ENCODE assay signal across 2 cellular contexts in the genomic region with DNA sequence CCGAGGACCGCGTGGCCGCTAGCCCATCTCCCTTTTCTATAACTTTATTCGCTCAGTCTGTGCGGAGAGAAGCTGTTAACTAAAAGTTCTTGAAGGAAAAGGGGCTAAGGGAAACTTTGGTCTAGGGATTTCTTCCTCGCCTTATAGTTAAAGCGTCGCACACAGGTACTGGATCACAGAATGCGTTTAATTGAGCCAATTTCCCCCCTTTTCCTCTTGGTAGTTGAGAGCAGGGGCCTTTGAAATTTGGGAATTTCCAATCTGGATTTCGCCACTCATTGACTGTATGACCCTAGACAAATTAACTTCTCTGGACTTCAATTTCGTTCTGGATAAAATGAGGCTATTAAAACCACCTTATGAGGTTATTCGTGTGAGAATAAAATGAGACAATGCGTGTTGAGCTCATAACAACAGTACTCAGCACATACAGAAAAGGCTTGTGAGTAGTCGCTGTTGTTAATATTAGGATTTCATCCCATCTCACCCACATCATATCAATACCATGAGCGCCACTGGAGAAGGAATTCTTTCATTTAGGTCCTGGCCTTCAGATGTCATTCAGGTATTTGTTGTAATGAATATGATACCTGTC.
TF ChIP-seq lines count a peak whose summit lies in the region.

No MANE protein-coding gene starts in this region.

TF ChIP-seq in SK-N-SH, 30 proteins besides CTCF, POLR2A, EP300 and RAD21 (continued from another document):
- TF ChIP-seq, protein P1, sequence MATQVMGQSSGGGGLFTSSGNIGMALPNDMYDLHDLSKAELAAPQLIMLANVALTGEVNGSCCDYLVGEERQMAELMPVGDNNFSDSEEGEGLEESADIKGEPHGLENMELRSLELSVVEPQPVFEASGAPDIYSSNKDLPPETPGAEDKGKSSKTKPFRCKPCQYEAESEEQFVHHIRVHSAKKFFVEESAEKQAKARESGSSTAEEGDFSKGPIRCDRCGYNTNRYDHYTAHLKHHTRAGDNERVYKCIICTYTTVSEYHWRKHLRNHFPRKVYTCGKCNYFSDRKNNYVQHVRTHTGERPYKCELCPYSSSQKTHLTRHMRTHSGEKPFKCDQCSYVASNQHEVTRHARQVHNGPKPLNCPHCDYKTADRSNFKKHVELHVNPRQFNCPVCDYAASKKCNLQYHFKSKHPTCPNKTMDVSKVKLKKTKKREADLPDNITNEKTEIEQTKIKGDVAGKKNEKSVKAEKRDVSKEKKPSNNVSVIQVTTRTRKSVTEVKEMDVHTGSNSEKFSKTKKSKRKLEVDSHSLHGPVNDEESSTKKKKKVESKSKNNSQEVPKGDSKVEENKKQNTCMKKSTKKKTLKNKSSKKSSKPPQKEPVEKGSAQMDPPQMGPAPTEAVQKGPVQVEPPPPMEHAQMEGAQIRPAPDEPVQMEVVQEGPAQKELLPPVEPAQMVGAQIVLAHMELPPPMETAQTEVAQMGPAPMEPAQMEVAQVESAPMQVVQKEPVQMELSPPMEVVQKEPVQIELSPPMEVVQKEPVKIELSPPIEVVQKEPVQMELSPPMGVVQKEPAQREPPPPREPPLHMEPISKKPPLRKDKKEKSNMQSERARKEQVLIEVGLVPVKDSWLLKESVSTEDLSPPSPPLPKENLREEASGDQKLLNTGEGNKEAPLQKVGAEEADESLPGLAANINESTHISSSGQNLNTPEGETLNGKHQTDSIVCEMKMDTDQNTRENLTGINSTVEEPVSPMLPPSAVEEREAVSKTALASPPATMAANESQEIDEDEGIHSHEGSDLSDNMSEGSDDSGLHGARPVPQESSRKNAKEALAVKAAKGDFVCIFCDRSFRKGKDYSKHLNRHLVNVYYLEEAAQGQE (IDR thresholded peaks at IDR 0.05; ENCODE audit: low read depth, low read length) = no peak
- TF ChIP-seq NRF1 (IDR thresholded peaks at IDR 0.05; ENCODE audit: low read depth, low read length) = no peak
- TF ChIP-seq JUND (IDR thresholded peaks at IDR 0.05) = no peak
- TF ChIP-seq, protein P2, sequence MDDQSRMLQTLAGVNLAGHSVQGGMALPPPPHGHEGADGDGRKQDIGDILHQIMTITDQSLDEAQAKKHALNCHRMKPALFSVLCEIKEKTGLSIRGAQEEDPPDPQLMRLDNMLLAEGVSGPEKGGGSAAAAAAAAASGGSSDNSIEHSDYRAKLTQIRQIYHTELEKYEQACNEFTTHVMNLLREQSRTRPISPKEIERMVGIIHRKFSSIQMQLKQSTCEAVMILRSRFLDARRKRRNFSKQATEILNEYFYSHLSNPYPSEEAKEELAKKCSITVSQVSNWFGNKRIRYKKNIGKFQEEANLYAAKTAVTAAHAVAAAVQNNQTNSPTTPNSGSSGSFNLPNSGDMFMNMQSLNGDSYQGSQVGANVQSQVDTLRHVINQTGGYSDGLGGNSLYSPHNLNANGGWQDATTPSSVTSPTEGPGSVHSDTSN (IDR thresholded peaks at IDR 0.05) = no peak
- no peak for TF ChIP-seq TEAD4 (IDR thresholded peaks at IDR 0.05; ENCODE audit: borderline replicate concordance, insufficient read depth)
- TF ChIP-seq SIN3A (IDR thresholded peaks at IDR 0.05; ENCODE audit: borderline replicate concordance, low read depth, low read length) = no peak
- no peak for TF ChIP-seq RXRA (IDR thresholded peaks at IDR 0.05; ENCODE audit: borderline replicate concordance, low read depth)
- no peak for TF ChIP-seq GATA2 (CRISPR knock-in tag; IDR thresholded peaks at IDR 0.05)
- no peak for TF ChIP-seq TAF1 (IDR thresholded peaks at IDR 0.05; ENCODE audit: borderline replicate concordance, low read depth, low read length)
- TF ChIP-seq FOSL2 (IDR thresholded peaks at IDR 0.05; ENCODE audit: borderline replicate concordance, low read depth) = no peak
- no peak for TF ChIP-seq GABPA (IDR thresholded peaks at IDR 0.05; ENCODE audit: low read depth)
- TF ChIP-seq YY1 (IDR thresholded peaks at IDR 0.05; ENCODE audit: low read depth) = no peak
- TF ChIP-seq, protein P3, sequence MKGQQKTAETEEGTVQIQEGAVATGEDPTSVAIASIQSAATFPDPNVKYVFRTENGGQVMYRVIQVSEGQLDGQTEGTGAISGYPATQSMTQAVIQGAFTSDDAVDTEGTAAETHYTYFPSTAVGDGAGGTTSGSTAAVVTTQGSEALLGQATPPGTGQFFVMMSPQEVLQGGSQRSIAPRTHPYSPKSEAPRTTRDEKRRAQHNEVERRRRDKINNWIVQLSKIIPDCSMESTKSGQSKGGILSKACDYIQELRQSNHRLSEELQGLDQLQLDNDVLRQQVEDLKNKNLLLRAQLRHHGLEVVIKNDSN (IDR thresholded peaks at IDR 0.05; ENCODE audit: borderline replicate concordance, low read depth) = no peak
- no peak for TF ChIP-seq RCOR1 (IDR thresholded peaks at IDR 0.05; ENCODE audit: low read length)

TF ChIP-seq in SK-N-SH treated with all-trans-retinoic acid at 6 μM for 48 hours, 23 proteins besides CTCF, POLR2A, EP300 and RAD21 (continued from another document):
- TF ChIP-seq, protein P4, sequence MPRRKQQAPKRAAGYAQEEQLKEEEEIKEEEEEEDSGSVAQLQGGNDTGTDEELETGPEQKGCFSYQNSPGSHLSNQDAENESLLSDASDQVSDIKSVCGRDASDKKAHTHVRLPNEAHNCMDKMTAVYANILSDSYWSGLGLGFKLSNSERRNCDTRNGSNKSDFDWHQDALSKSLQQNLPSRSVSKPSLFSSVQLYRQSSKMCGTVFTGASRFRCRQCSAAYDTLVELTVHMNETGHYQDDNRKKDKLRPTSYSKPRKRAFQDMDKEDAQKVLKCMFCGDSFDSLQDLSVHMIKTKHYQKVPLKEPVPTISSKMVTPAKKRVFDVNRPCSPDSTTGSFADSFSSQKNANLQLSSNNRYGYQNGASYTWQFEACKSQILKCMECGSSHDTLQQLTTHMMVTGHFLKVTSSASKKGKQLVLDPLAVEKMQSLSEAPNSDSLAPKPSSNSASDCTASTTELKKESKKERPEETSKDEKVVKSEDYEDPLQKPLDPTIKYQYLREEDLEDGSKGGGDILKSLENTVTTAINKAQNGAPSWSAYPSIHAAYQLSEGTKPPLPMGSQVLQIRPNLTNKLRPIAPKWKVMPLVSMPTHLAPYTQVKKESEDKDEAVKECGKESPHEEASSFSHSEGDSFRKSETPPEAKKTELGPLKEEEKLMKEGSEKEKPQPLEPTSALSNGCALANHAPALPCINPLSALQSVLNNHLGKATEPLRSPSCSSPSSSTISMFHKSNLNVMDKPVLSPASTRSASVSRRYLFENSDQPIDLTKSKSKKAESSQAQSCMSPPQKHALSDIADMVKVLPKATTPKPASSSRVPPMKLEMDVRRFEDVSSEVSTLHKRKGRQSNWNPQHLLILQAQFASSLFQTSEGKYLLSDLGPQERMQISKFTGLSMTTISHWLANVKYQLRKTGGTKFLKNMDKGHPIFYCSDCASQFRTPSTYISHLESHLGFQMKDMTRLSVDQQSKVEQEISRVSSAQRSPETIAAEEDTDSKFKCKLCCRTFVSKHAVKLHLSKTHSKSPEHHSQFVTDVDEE (CRISPR knock-in tag; IDR thresholded peaks at IDR 0.05) = no peak
- TF ChIP-seq ZNF70 (CRISPR knock-in tag; IDR thresholded peaks at IDR 0.05) (no peak), ISL1 (CRISPR knock-in tag; IDR thresholded peaks at IDR 0.05) (no peak; the same call in 1 of the 2 replicates), ARNTL (CRISPR knock-in tag; IDR thresholded peaks at IDR 0.05; ENCODE audit: borderline replicate concordance, low read depth) (no peak), ZNF8 (CRISPR knock-in tag; IDR thresholded peaks at IDR 0.05) (no peak), TOX (CRISPR knock-in tag; IDR thresholded peaks at IDR 0.05; ENCODE audit: borderline replicate concordance) (no peak), OSR1 (CRISPR knock-in tag; IDR thresholded peaks at IDR 0.05) (no peak), ZC3H10 (CRISPR knock-in tag; IDR thresholded peaks at IDR 0.05) (no peak), BACH2 (CRISPR knock-in tag; IDR thresholded peaks at IDR 0.05; ENCODE audit: borderline replicate concordance) (no peak), CSDC2 (CRISPR knock-in tag; IDR thresholded peaks at IDR 0.05) (no peak), ZFP3 (CRISPR knock-in tag; IDR thresholded peaks at IDR 0.05) (no peak), ZFP30 (CRISPR knock-in tag; IDR thresholded peaks at IDR 0.05) (no peak), ESRRG (CRISPR knock-in tag; IDR thresholded peaks at IDR 0.05) (no peak), ZNF565 (CRISPR knock-in tag; conservative IDR thresholded peaks at IDR 0.05; ENCODE audit: low read depth) (no peak)
